Comparison of ENCODE assay signal across 2 cellular contexts in genomic region chr2:42493885-42494433, GRCh38.
TF ChIP-seq lines count a peak whose summit lies in the region.

TSS of gene KCNG3 (minus strand) at chr2:42493982. CDS start at chr2:42493501, 481 bp downstream.

TF ChIP-seq in GM23338, 12 proteins besides CTCF, POLR2A, EP300 and RAD21 (continued from another document):
- no peak for TF ChIP-seq ZNF462 (CRISPR knock-in tag; IDR thresholded peaks at IDR 0.05)

TF ChIP-seq in K562, 482 proteins besides CTCF, POLR2A, EP300 and RAD21 (continued from another document):
- TF ChIP-seq ZNF318 (IDR thresholded peaks at IDR 0.05; ENCODE audit: borderline replicate concordance in 1 of 2, low read depth in 1 of 2), result no peak
- TF ChIP-seq VEZF1 (CRISPR knock-in tag; IDR thresholded peaks at IDR 0.05), result 0 out of 2 replicates have a peak, but pooled peaks have one; percentile 23
- TF ChIP-seq E2F6 (IDR thresholded peaks at IDR 0.05; ENCODE audit: borderline replicate concordance in 1 of 2, extremely low read depth in 1 of 2, insufficient read depth in 1 of 2, insufficient read length in 1 of 2, low read depth in 1 of 2, low read length in 1 of 2, poor library complexity in 1 of 2, severe bottlenecking in 1 of 2), result peak in 1 of 2 experiments; percentile 77
- peak; percentile 18; the same call in 1 of the 2 replicates for TF ChIP-seq PHF8 (IDR thresholded peaks at IDR 0.05; ENCODE audit: borderline replicate concordance, low read length)
- TF ChIP-seq ZNF766 (CRISPR knock-in tag; conservative IDR thresholded peaks at IDR 0.05), result no peak
